In genomic region chr17:59328534-59329095, GRCh38 we compare ENCODE assay signal across 12 cellular contexts. TPM values are rescaled to one million over a fixed set of nuclear protein-coding genes. Genes with fewer than 3 reads are reported as not detected.
DNase-seq lines count a peak whose midpoint lies in the region; ATAC-seq and TF ChIP-seq lines count a peak whose summit lies in the region.
"Had no signal": no experiment of that assay in that cellular context is flagged by ENCODE, and none has a peak within 500 bp of the region (broad histone marks: within the 10 kb centered on the region; RNA-seq: fewer than 3 reads in every experiment).

No MANE protein-coding gene starts in this region.

- no peak overlapping the region for H3K4me2 ChIP-seq in GM23338

- H3K36me3 ChIP-seq in GM23338 (ENCODE audit: insufficient read depth) (no peaks in the 10 kb centered on the region), gastroesophageal sphincter (no peaks in the 10 kb centered on the region), skeletal muscle tissue (ENCODE audit: control insufficient read depth in 3 of 3, insufficient read depth in 3 of 3, low read length in 3 of 3) (no peaks in the 10 kb centered on the region)
- H3K36me3 ChIP-seq: left lung had no signal

- no peak overlapping the region for H3K27ac Mint-ChIP-seq in GM23338

- no peaks in the 10 kb centered on the region for H3K79me2 ChIP-seq in GM23338 (replicated peaks; ENCODE audit: insufficient read depth)

- H3K4me3 ChIP-seq in GM23338 (no peak overlapping the region), gastroesophageal sphincter (no peak overlapping the region), skeletal muscle tissue (ENCODE audit: low read length in 3 of 3) (no peak overlapping the region)
- H3K4me3 ChIP-seq: left lung had no signal

- H3K9me3 Mint-ChIP-seq in GM23338 = no peaks in the 10 kb centered on the region

- H3K9me3 ChIP-seq in gastroesophageal sphincter (no peaks in the 10 kb centered on the region), skeletal muscle tissue (ENCODE audit: control insufficient read depth in 3 of 3, low read length in 3 of 3) (no peaks in the 10 kb centered on the region)
- H3K9me3 ChIP-seq: left lung had no signal

- H3K4me1 ChIP-seq in GM23338 (ENCODE audit: insufficient read depth) (peaks cover 23% of the 10 kb centered on the region), gastroesophageal sphincter (peaks cover 3 to 42% (median 19%) of the 10 kb centered on the region in 3 donors), skeletal muscle tissue (ENCODE audit: control insufficient read depth in 3 of 3, insufficient read depth in 3 of 3, low read length in 3 of 3) (peaks cover 29 to 42% (median 33%) of the 10 kb centered on the region in 3 donors)

- H3K9me2 ChIP-seq in GM23338 (ENCODE audit: insufficient read depth) = no peaks in the 10 kb centered on the region

- DNase-seq in GM23338 (ENCODE audit: low spot score) (no peak), NCI-H82 treated with DMSO at 0.1 percent for 48 hours (lab: John Stamatoyannopoulos, UW; ENCODE audit: unreplicated experiment) (peak; percentile 49), NCI-H748 (lab: John Stamatoyannopoulos, UW; ENCODE audit: unreplicated experiment) (no peak)
- DNase-seq: activated CD4-positive, alpha-beta T cell treated with anti-CD3 and anti-CD28 coated beads, Interleukin-2, amount 50 U/mL, for 1 hour; amniotic stem cell; left lung; NCI-H187 treated with DMSO at 0.1 percent for 48 hours had no signal

- peaks cover 10% of the 10 kb centered on the region for H3K27me3 Mint-ChIP-seq in GM23338 (ENCODE audit: insufficient read depth, low read depth, poor library complexity)

- TF ChIP-seq EP300 in gastroesophageal sphincter (IDR thresholded peaks at IDR 0.05) = no peak

- WGBS in gastroesophageal sphincter (ENCODE audit: low coverage in 1 of 2), 2 donors = 75 to 95% methylated on average over 1 to 2 of the region's 2 CpGs

- peak overlapping the region; percentile 18 to 47 (median 25) for H3K9ac ChIP-seq in skeletal muscle tissue (ENCODE audit: low read depth in 1 of 3, low read length in 3 of 3)

- H3F3A ChIP-seq in GM23338 (replicated peaks; ENCODE audit: low read depth) = peaks cover 8% of the 10 kb centered on the region; the same call in 1 of the 2 replicates

- ATAC-seq in GM23338 (no peak), gastroesophageal sphincter (no peak), GM18858 (IDR thresholded peaks at IDR 0.05; ENCODE audit: unreplicated experiment) (no peak), GM18502 (IDR thresholded peaks at IDR 0.05; ENCODE audit: poor library complexity, unreplicated experiment) (no peak), GM19452 (IDR thresholded peaks at IDR 0.05; ENCODE audit: unreplicated experiment) (no peak)
- ATAC-seq: left lung had no signal

- H3K27me3 ChIP-seq in GM23338 (ENCODE audit: insufficient read depth) (peaks cover 14% of the 10 kb centered on the region), gastroesophageal sphincter (no peaks in the 10 kb centered on the region), skeletal muscle tissue (ENCODE audit: control insufficient read depth in 3 of 3, insufficient read depth in 3 of 3, low read length in 3 of 3) (no peaks in the 10 kb centered on the region)
- H3K27me3 ChIP-seq: left lung had no signal

- H3K27ac ChIP-seq in GM23338 (ENCODE audit: low read depth) = no peak overlapping the region
- peak overlapping the region in 3 of 4 donors; percentile 95 to 99 (median 98) for H3K27ac ChIP-seq in gastroesophageal sphincter
- peak overlapping the region; percentile 95 for H3K27ac ChIP-seq in skeletal muscle tissue (ENCODE audit: low read depth, low read length)

- no peaks in the 10 kb centered on the region for H3K36me3 Mint-ChIP-seq in GM23338 (ENCODE audit: low read depth)

- no peak overlapping the region for H3K4me3 Mint-ChIP-seq in GM23338

- TF ChIP-seq CTCF in GM23338 (conservative IDR thresholded peaks at IDR 0.05; ENCODE audit: low read depth in 2 of 2) (no peak), gastroesophageal sphincter (IDR thresholded peaks at IDR 0.05) (no peak)

- no peaks in the 10 kb centered on the region; the same call in 1 of the 2 replicates for H4K20me1 ChIP-seq in GM23338 (replicated peaks; ENCODE audit: insufficient read depth)

- H2AFZ ChIP-seq in GM23338 = peak overlapping the region; percentile 89

- H3K4me1 Mint-ChIP-seq in GM23338 = peaks cover 35% of the 10 kb centered on the region

- no peak for TF ChIP-seq POLR2A in gastroesophageal sphincter (IDR thresholded peaks at IDR 0.05)

TF ChIP-seq in GM23338, 12 proteins besides CTCF, POLR2A, EP300 and RAD21 (continues in another document):
- TF ChIP-seq JUNB (IDR thresholded peaks at IDR 0.05; ENCODE audit: unreplicated experiment) (no peak), ZNF114 (CRISPR knock-in tag; IDR thresholded peaks at IDR 0.05) (no peak), NANOG (IDR thresholded peaks at IDR 0.05; ENCODE audit: borderline replicate concordance) (no peak), ZNF462 (CRISPR knock-in tag; IDR thresholded peaks at IDR 0.05) (no peak), ETS1 (IDR thresholded peaks at IDR 0.05) (no peak)

RNA-seq across cellular contexts. Expression of gene YPEL2, which starts 2.8 kb away (rescaled TPM):
- total RNA-seq in GM23338 (2014; rRNA removed; shearing (Covaris generic)) = 4.1 and 4.6 TPM in 2 replicates
- polyA plus RNA-seq in GM23338 (2016; fragmentation: Nextera tagmentation; extraction: Ambion mirVana) = 2.1 and 5.2 TPM in 2 replicates
- 10 to 100 TPM; 35.5 to 47.1 (median 40.6) TPM for total RNA-seq in gastroesophageal sphincter
- total RNA-seq in skeletal muscle tissue = 21.9 TPM
